In genomic region chr5:85375525-85375924, GRCh38 we compare ENCODE assay signal across 1 cellular context.
TF ChIP-seq lines count a peak whose summit lies in the region.

No MANE protein-coding gene starts in this region.

TF ChIP-seq in HCT116, 20 proteins besides CTCF, POLR2A, EP300 and RAD21 (continued from another document):
- no peak for TF ChIP-seq ZNF274 (IDR thresholded peaks at IDR 0.05; ENCODE audit: low read depth, low read length)
